8 cellular contexts compared by ENCODE assay signal in the genomic region with DNA sequence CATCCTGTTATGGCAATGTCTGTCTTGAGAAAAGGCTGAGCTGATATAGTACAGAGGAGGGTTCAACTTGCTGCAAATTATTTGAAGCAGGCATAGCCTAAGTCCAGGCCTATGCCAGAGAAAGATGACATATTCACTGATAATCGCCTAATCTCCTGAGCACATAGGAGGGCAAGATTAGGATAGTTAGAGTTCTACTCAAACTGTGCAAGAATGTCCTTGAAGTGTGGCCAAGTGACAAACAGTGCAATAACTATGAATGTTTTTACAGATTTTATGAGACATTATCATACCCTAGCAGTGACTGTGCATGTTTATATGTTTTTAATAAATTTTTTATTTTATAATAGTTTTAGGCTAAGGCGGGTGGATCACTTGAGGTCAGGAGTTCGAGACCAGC.
"Had no signal": no experiment of that assay in that cellular context is flagged by ENCODE, and none has a peak within 500 bp of the region (broad histone marks: within the 10 kb centered on the region; RNA-seq: fewer than 3 reads in every experiment).

No MANE protein-coding gene starts in this region.

- H3K9me3 ChIP-seq: ascending aorta, heart left ventricle had no signal

- H3K4me3 ChIP-seq: ascending aorta, heart left ventricle had no signal

- H3K4me1 ChIP-seq: ascending aorta had no signal

- H3K27me3 ChIP-seq: ascending aorta, heart left ventricle had no signal

- H3K27ac ChIP-seq: ascending aorta, heart left ventricle had no signal

- H3K36me3 ChIP-seq: ascending aorta, heart left ventricle had no signal

- DNase-seq: activated CD4-positive, alpha-beta T cell treated with anti-CD3 and anti-CD28 coated beads, Interleukin-2, amount 10 ng/mL, durations not matched to agents 7 days and 5 days; activated naive CD8-positive, alpha-beta T cell treated with anti-CD3 and anti-CD28 coated beads, Interleukin-2, amount 10 ng/mL, durations not matched to agents 7 days and 5 days; foreskin melanocyte; heart left ventricle; left cardiac atrium had no signal

- ATAC-seq: stimulated activated memory B cell treated with anti-CD40 and anti-IgM and Interleukin-4, amounts not matched to agents 10 μg/mL and 1 μg/mL and 100 μg/mL, for 72 hours had no signal

- FAIRE-seq: bronchial epithelial cell had no signal
